16 cellular contexts compared by ENCODE assay signal in genomic region chr10:628386-629045, GRCh38.
A peak's percentile ranks its signal among the peaks of the same experiment; 100 is the strongest.
DNase-seq lines count a peak whose midpoint lies in the region; ATAC-seq and TF ChIP-seq lines count a peak whose summit lies in the region.
"Had no signal": no experiment of that assay in that cellular context is flagged by ENCODE, and none has a peak within 500 bp of the region (broad histone marks: within the 10 kb centered on the region; RNA-seq: fewer than 3 reads in every experiment).

No MANE protein-coding gene starts in this region.

- H3K9me3 Mint-ChIP-seq in glutamatergic neuron (ENCODE audit: unreplicated experiment) (peaks cover 7% of the 10 kb centered on the region), endodermal cell (no peaks in the 10 kb centered on the region)
- H3K9me3 Mint-ChIP-seq: stimulated activated memory B cell treated with anti-CD40 and anti-IgM and Interleukin-4, amounts not matched to agents 10 μg/mL and 1 μg/mL and 100 μg/mL, for 72 hours had no signal

- H2AK5ac ChIP-seq in trophoblast cell (ENCODE audit: low read length): no peak overlapping the region

- no peak overlapping the region for H3K18ac ChIP-seq in trophoblast cell (ENCODE audit: low read length)

- H3K9ac ChIP-seq in trophoblast cell (ENCODE audit: low read length): no peak overlapping the region
- H3K9ac ChIP-seq in endodermal cell (ENCODE audit: extremely low read depth, low read length, poor library complexity, severe bottlenecking): no peak overlapping the region
- H3K9ac ChIP-seq: parathyroid adenoma had no signal

- H2AFZ ChIP-seq in trophoblast cell (ENCODE audit: insufficient read depth, low read length, poor library complexity): no peak overlapping the region
- H2AFZ ChIP-seq: parathyroid adenoma had no signal

- H3K27ac ChIP-seq in trophoblast cell (ENCODE audit: low read depth, low read length) (no peak overlapping the region), endodermal cell (ENCODE audit: low read depth, low read length) (no peak overlapping the region)
- H3K27ac ChIP-seq: parathyroid adenoma had no signal

- peaks cover 6% of the 10 kb centered on the region for H3K79me2 ChIP-seq in trophoblast cell (ENCODE audit: control insufficient read depth, insufficient read depth, low read length, poor library complexity)

- intact Hi-C loops in left ventricle myocardium superior (cut with micrococcal nuclease): no loop called here
- intact Hi-C loops in cardiac septum (cut with DNase I): no loop called here

- no peak overlapping the region for H4K12ac ChIP-seq in trophoblast cell (ENCODE audit: low read depth, low read length)

- H3K27me3 ChIP-seq in trophoblast cell (ENCODE audit: insufficient read depth, low read length): no peaks in the 10 kb centered on the region
- H3K27me3 ChIP-seq in endodermal cell (ENCODE audit: control insufficient read depth, insufficient read depth, low read length, poor library complexity, severe bottlenecking): no peaks in the 10 kb centered on the region

- H3K4me2 ChIP-seq in trophoblast cell (ENCODE audit: low read length): no peak overlapping the region

- H3K4me1 ChIP-seq in trophoblast cell (ENCODE audit: control insufficient read depth in 1 of 2, insufficient read depth in 2 of 2, low read length in 2 of 2) (peaks cover 21 to 23% of the 10 kb centered on the region in 2 experiments), endodermal cell (ENCODE audit: control insufficient read depth, insufficient read depth, low read length) (peaks cover 14% of the 10 kb centered on the region)

- no peak overlapping the region for H3K4ac ChIP-seq in trophoblast cell (ENCODE audit: low read depth, low read length)

- H3K4me3 ChIP-seq in trophoblast cell (ENCODE audit: low read depth, low read length): peak overlapping the region; percentile 24
- H3K4me3 ChIP-seq in endodermal cell (ENCODE audit: low read length): no peak overlapping the region
- H3K4me3 ChIP-seq: left ventricle myocardium inferior had no signal

- peaks cover 14% of the 10 kb centered on the region for H3K79me1 ChIP-seq in trophoblast cell (ENCODE audit: low read length)

- H3K14ac ChIP-seq in trophoblast cell (ENCODE audit: low read length): no peak overlapping the region

- H4K8ac ChIP-seq in trophoblast cell (ENCODE audit: low read depth, low read length): no peak overlapping the region

- H2BK120ac ChIP-seq in trophoblast cell (ENCODE audit: insufficient read depth, low read length, poor library complexity): no peak overlapping the region

- H3K4me3 Mint-ChIP-seq in glutamatergic neuron (ENCODE audit: unreplicated experiment) (peak overlapping the region; percentile 63), endodermal cell (no peak overlapping the region)
- H3K4me3 Mint-ChIP-seq: stimulated activated memory B cell treated with anti-CD40 and anti-IgM and Interleukin-4, amounts not matched to agents 10 μg/mL and 1 μg/mL and 100 μg/mL, for 72 hours had no signal

- H3K27me3 Mint-ChIP-seq in glutamatergic neuron (ENCODE audit: unreplicated experiment): peaks cover 12% of the 10 kb centered on the region
- H3K27me3 Mint-ChIP-seq in endodermal cell (ENCODE audit: insufficient read depth): no peaks in the 10 kb centered on the region

- H4K91ac ChIP-seq in trophoblast cell (ENCODE audit: low read depth, low read length): no peak overlapping the region

- no peak overlapping the region for H3K23ac ChIP-seq in trophoblast cell (ENCODE audit: low read length)

- H3K36me3 ChIP-seq in trophoblast cell (ENCODE audit: control insufficient read depth in 1 of 2, insufficient read depth in 2 of 2, low read length in 2 of 2) (peaks cover 0 to 6% of the 10 kb centered on the region in 2 experiments), endodermal cell (ENCODE audit: control insufficient read depth, insufficient read depth, low read length) (peaks cover 3% of the 10 kb centered on the region)
- H3K36me3 ChIP-seq: left ventricle myocardium inferior had no signal

- no peak overlapping the region for H2BK5ac ChIP-seq in trophoblast cell (ENCODE audit: low read depth, low read length, poor library complexity)

- H3K9me3 ChIP-seq in trophoblast cell (ENCODE audit: insufficient read depth, low read depth, low read length) (no peaks in the 10 kb centered on the region), endodermal cell (ENCODE audit: control insufficient read depth, low read length) (no peaks in the 10 kb centered on the region)
- H3K9me3 ChIP-seq: left ventricle myocardium inferior had no signal

- no CpG with 5 or more reads among the region's 19 CpGs for WGBS in trophoblast cell (ENCODE audit: extremely low coverage, insufficient coverage, insufficient read length)
- 91 to 94% methylated on average over 14 to 19 of the region's 19 CpGs for WGBS in endodermal cell (ENCODE audit: insufficient coverage in 1 of 2, insufficient read length in 1 of 2), 2 experiments

- H2BK12ac ChIP-seq in trophoblast cell (ENCODE audit: low read length): no peak overlapping the region

- ATAC-seq in left ventricle myocardium superior: no peak
- no peak for ATAC-seq in GM21360 (IDR thresholded peaks at IDR 0.05; ENCODE audit: unreplicated experiment)
- ATAC-seq: stimulated activated memory B cell treated with anti-CD40 and anti-IgM and Interleukin-4, amounts not matched to agents 10 μg/mL and 1 μg/mL and 100 μg/mL, for 72 hours had no signal

- DNase-seq in left ventricle myocardium superior: peak; percentile 35
- no peak for DNase-seq in cardiac septum (ENCODE audit: low spot score)
- DNase-seq in glutamatergic neuron: peak; percentile 10
- DNase-seq in trophoblast cell: no peak
- no peak for DNase-seq in endodermal cell
- DNase-seq in NCI-H1092 (lab: John Stamatoyannopoulos, UW): no peak
- DNase-seq in NCI-H345 treated with DMSO at 0.1 percent for 48 hours (lab: John Stamatoyannopoulos, UW; ENCODE audit: unreplicated experiment): no peak
- DNase-seq: activated CD4-positive, CD25-positive, alpha-beta regulatory T cell treated with anti-CD3 and anti-CD28 coated beads, Interleukin-2, amount 50 U/mL, for 72 hours; activated effector memory CD4-positive, alpha-beta T cell treated with Interleukin-2 at 50 U/mL for 16 hours; left ventricle myocardium inferior; NCI-H1417 treated with DMSO at 0.1 percent for 48 hours; NCI-H226; stimulated activated CD4-positive, alpha-beta T cell treated with anti-CD3 and anti-CD28 coated beads, Interleukin-12 subunit alpha, Interleukin-12 subunit beta, amount 100 ng/mL, for 4 hours had no signal

- H3K27ac Mint-ChIP-seq in glutamatergic neuron (ENCODE audit: unreplicated experiment) (no peak overlapping the region), endodermal cell (no peak overlapping the region)
- H3K27ac Mint-ChIP-seq: stimulated activated memory B cell treated with anti-CD40 and anti-IgM and Interleukin-4, amounts not matched to agents 10 μg/mL and 1 μg/mL and 100 μg/mL, for 72 hours had no signal

- H3K36me3 Mint-ChIP-seq in glutamatergic neuron (ENCODE audit: unreplicated experiment) (no peaks in the 10 kb centered on the region), endodermal cell (ENCODE audit: low read depth) (no peaks in the 10 kb centered on the region)
- H3K36me3 Mint-ChIP-seq: stimulated activated memory B cell treated with anti-CD40 and anti-IgM and Interleukin-4, amounts not matched to agents 10 μg/mL and 1 μg/mL and 100 μg/mL, for 72 hours had no signal

- TF ChIP-seq CTCF in glutamatergic neuron (IDR thresholded peaks at IDR 0.05; ENCODE audit: partially characterized antibody, unreplicated experiment): no peak
- no peak for TF ChIP-seq CTCF in endodermal cell (conservative IDR thresholded peaks at IDR 0.05)

- H3K4me1 Mint-ChIP-seq in glutamatergic neuron (ENCODE audit: low read depth, unreplicated experiment) (peaks cover 50% of the 10 kb centered on the region), endodermal cell (peaks cover 17% of the 10 kb centered on the region)
- H3K4me1 Mint-ChIP-seq: stimulated activated memory B cell treated with anti-CD40 and anti-IgM and Interleukin-4, amounts not matched to agents 10 μg/mL and 1 μg/mL and 100 μg/mL, for 72 hours had no signal

Comparison
In these comparisons a context has a peak if more than half of its experiments do, and no peak if none do; other contexts are left out.
1. DNase-seq: peak in left ventricle myocardium superior (single experiment) and glutamatergic neuron (single experiment); none in cardiac septum (single experiment), trophoblast cell (0 of 2), endodermal cell (single experiment), NCI-H1092 (single experiment) and NCI-H345 treated with DMSO at 0.1 percent for 48 hours (single experiment).